ENCODE assay signal across 17 cellular contexts in genomic region chr11:29243616-29244015, GRCh38.
A peak's percentile ranks its signal among the peaks of the same experiment; 100 is the strongest.
DNase-seq lines count a peak whose midpoint lies in the region; ATAC-seq and TF ChIP-seq lines count a peak whose summit lies in the region.
"Had no signal": no experiment of that assay in that cellular context is flagged by ENCODE, and none has a peak within 500 bp of the region (broad histone marks: within the 10 kb centered on the region; RNA-seq: fewer than 3 reads in every experiment).

No MANE protein-coding gene starts in this region.

- H3K23ac ChIP-seq in IMR-90 (ENCODE audit: low read depth, low read length) (peak overlapping the region; percentile 23; the same call in 1 of the 2 replicates), trophoblast cell (ENCODE audit: low read length) (no peak overlapping the region)

- H2BK5ac ChIP-seq in IMR-90 (ENCODE audit: low read depth, low read length, poor library complexity, severe bottlenecking) (peak overlapping the region; percentile 98), trophoblast cell (ENCODE audit: low read depth, low read length, poor library complexity) (no peak overlapping the region)

- H4K8ac ChIP-seq in IMR-90 (ENCODE audit: low read depth in 2 of 2, low read length in 2 of 2): peak overlapping the region; percentile 78 to 93
- H4K8ac ChIP-seq in trophoblast cell (ENCODE audit: low read depth, low read length): no peak overlapping the region

- H3K4me1 ChIP-seq in IMR-90 (ENCODE audit: control insufficient read depth, insufficient read depth, low read length) (peaks cover 3% of the 10 kb centered on the region; the same call in 1 of the 2 replicates), trophoblast cell (ENCODE audit: control insufficient read depth in 1 of 2, insufficient read depth in 2 of 2, low read length in 2 of 2) (no peaks in the 10 kb centered on the region)

- H3K79me2 ChIP-seq in trophoblast cell (ENCODE audit: control insufficient read depth, insufficient read depth, low read length, poor library complexity): no peaks in the 10 kb centered on the region

- H3K4ac ChIP-seq in IMR-90 (ENCODE audit: low read depth, low read length): peak overlapping the region; percentile 84
- no peak overlapping the region for H3K4ac ChIP-seq in trophoblast cell (ENCODE audit: low read depth, low read length)

- no peak overlapping the region for H3K4me3 ChIP-seq in AG04450 (ENCODE audit: low read depth, low read length)
- no peak overlapping the region for H3K4me3 ChIP-seq in IMR-90 (ENCODE audit: insufficient read depth, low read depth, low read length)
- H3K4me3 ChIP-seq in choroid plexus epithelial cell (ENCODE audit: low read depth, low read length): no peak overlapping the region
- no peak overlapping the region for H3K4me3 ChIP-seq in trophoblast cell (ENCODE audit: low read depth, low read length)

- no peak overlapping the region for H2BK12ac ChIP-seq in trophoblast cell (ENCODE audit: low read length)

- H3K14ac ChIP-seq in IMR-90 (replicated peaks; ENCODE audit: low read depth, low read length): peak overlapping the region; percentile 84; the same call in 1 of the 2 replicates
- no peak overlapping the region for H3K14ac ChIP-seq in trophoblast cell (ENCODE audit: low read length)

- no peak overlapping the region for H3K27ac Mint-ChIP-seq in stimulated activated naive B cell treated with anti-CD40 and anti-IgM and Interleukin-4, amounts not matched to agents 10 μg/mL and 1 μg/mL and 100 μg/mL, for 72 hours
- H3K27ac Mint-ChIP-seq: B cell; CD4-positive, alpha-beta T cell; H9 had no signal

- dilution Hi-C loops in IMR-90 (cut with HindIII; ENCODE audit: low sequenced_read_pairs, unreplicated experiment): no loop called here

- H3K36me3 Mint-ChIP-seq in stimulated activated naive B cell treated with anti-CD40 and anti-IgM and Interleukin-4, amounts not matched to agents 10 μg/mL and 1 μg/mL and 100 μg/mL, for 72 hours: no peaks in the 10 kb centered on the region

- no CpG with 5 or more reads among the region's 3 CpGs for WGBS in IMR-90 (ENCODE audit: extremely low coverage in 2 of 2, insufficient read length in 1 of 2), 2 experiments
- WGBS in trophoblast cell (ENCODE audit: extremely low coverage, insufficient coverage, insufficient read length): no CpG with 5 or more reads among the region's 3 CpGs

- no peaks in the 10 kb centered on the region for H3K4me1 Mint-ChIP-seq in stimulated activated naive B cell treated with anti-CD40 and anti-IgM and Interleukin-4, amounts not matched to agents 10 μg/mL and 1 μg/mL and 100 μg/mL, for 72 hours
- H3K4me1 Mint-ChIP-seq: B cell, H9 had no signal

- H3K27ac ChIP-seq in AG04450 (ENCODE audit: low read depth, low read length): peak overlapping the region; percentile 55
- H3K27ac ChIP-seq in IMR-90 (ENCODE audit: insufficient read depth, low read length): peak overlapping the region; percentile 87
- no peak overlapping the region for H3K27ac ChIP-seq in trophoblast cell (ENCODE audit: low read depth, low read length)
- H3K27ac ChIP-seq: 22Rv1 had no signal

- H3K9me3 ChIP-seq in AG04450 (ENCODE audit: control insufficient read depth, insufficient read depth, low read length): no peaks in the 10 kb centered on the region
- no peaks in the 10 kb centered on the region for H3K9me3 ChIP-seq in IMR-90 (ENCODE audit: control insufficient read depth, insufficient read depth, low read length)
- H3K9me3 ChIP-seq in trophoblast cell (ENCODE audit: insufficient read depth, low read depth, low read length): no peaks in the 10 kb centered on the region

- TF ChIP-seq POLR2A in IMR-90 (IDR thresholded peaks at IDR 0.05; ENCODE audit: low read depth, low read length): no peak

- H3K4me3 Mint-ChIP-seq in stimulated activated naive B cell treated with anti-CD40 and anti-IgM and Interleukin-4, amounts not matched to agents 10 μg/mL and 1 μg/mL and 100 μg/mL, for 72 hours: no peak overlapping the region
- H3K4me3 Mint-ChIP-seq: B cell; CD4-positive, alpha-beta T cell; H9 had no signal

- H4K12ac ChIP-seq in trophoblast cell (ENCODE audit: low read depth, low read length): no peak overlapping the region

- H4K91ac ChIP-seq in IMR-90 (ENCODE audit: insufficient read depth, low read depth, low read length): peak overlapping the region; percentile 72; the same call in 1 of the 2 replicates
- no peak overlapping the region for H4K91ac ChIP-seq in trophoblast cell (ENCODE audit: low read depth, low read length)

- H3K79me1 ChIP-seq in IMR-90 (ENCODE audit: low read depth in 1 of 2, low read length in 2 of 2) (no peaks in the 10 kb centered on the region), trophoblast cell (ENCODE audit: low read length) (no peaks in the 10 kb centered on the region)

- POLR2A ChIA-PET in AG04450 (lab: Yijun Ruan, JAX) (no interaction called here), IMR-90 (lab: Charles Lee; ENCODE audit: unreplicated experiment) (interaction anchor here (0.6 to 0.9 kb wide), 2 partner anchors 70 to 1847 kb away, joined by 3 read pairs; no protein-coding TSS in a partner anchor)

- peaks cover 0 to 8% of the 10 kb centered on the region in 2 donors for H3K9me3 Mint-ChIP-seq in stimulated activated naive B cell treated with anti-CD40 and anti-IgM and Interleukin-4, amounts not matched to agents 10 μg/mL and 1 μg/mL and 100 μg/mL, for 72 hours
- H3K9me3 Mint-ChIP-seq: H9 had no signal

- H4K20me1 ChIP-seq in IMR-90 (ENCODE audit: insufficient read depth, low read length): no peaks in the 10 kb centered on the region

- 0 out of 2 replicates have a peak overlapping the region, but pooled peaks have one; percentile 53 for H3K56ac ChIP-seq in IMR-90 (ENCODE audit: extremely low read depth, insufficient read depth, low read length)

- in situ Hi-C loops in IMR-90 (cut with MboI; ENCODE audit: low sequenced_read_pairs): no loop called here

- H3K18ac ChIP-seq in IMR-90 (ENCODE audit: low read depth, low read length) (peak overlapping the region; percentile 99), trophoblast cell (ENCODE audit: low read length) (no peak overlapping the region)

- TF ChIP-seq CTCF in AG04450 (IDR thresholded peaks at IDR 0.05; ENCODE audit: low read depth, low read length) (no peak), IMR-90 (conservative IDR thresholded peaks at IDR 0.05; ENCODE audit: low read depth, low read length) (no peak), choroid plexus epithelial cell (conservative IDR thresholded peaks at IDR 0.05; ENCODE audit: low read depth, low read length) (no peak)

- CTCF ChIA-PET in AG04450 (lab: Charles Lee): interaction anchor here (0.6 kb wide), 2 partner anchors 75 to 330 kb away, joined by 3 to 4 read pairs; no protein-coding TSS in a partner anchor
- CTCF ChIA-PET in IMR-90 (lab: Yijun Ruan, JAX): interaction anchor here (0.7 kb wide), 1 partner anchor 1219 kb away, joined by 5 read pairs; no protein-coding TSS in a partner anchor

- H3K27me3 ChIP-seq in AG04450 (ENCODE audit: control insufficient read depth, insufficient read depth, low read length) (no peaks in the 10 kb centered on the region), IMR-90 (ENCODE audit: control insufficient read depth, insufficient read depth, low read length) (no peaks in the 10 kb centered on the region), trophoblast cell (ENCODE audit: insufficient read depth, low read length) (no peaks in the 10 kb centered on the region)

- no peaks in the 10 kb centered on the region for H3K9me1 ChIP-seq in IMR-90 (ENCODE audit: insufficient read depth, low read length)

- no peak overlapping the region for H2AK9ac ChIP-seq in IMR-90 (replicated peaks; ENCODE audit: low read depth, low read length, poor library complexity)

- ATAC-seq in IMR-90 (ENCODE audit: low read depth): peak; percentile 97
- ATAC-seq in GM21515 (IDR thresholded peaks at IDR 0.05; ENCODE audit: unreplicated experiment): no peak
- ATAC-seq in stimulated activated naive B cell treated with anti-CD40 and anti-IgM and Interleukin-4, amounts not matched to agents 10 μg/mL and 1 μg/mL and 100 μg/mL, for 72 hours (replicated peaks): no peak

- H2BK120ac ChIP-seq in IMR-90 (ENCODE audit: low read depth, low read length) (peak overlapping the region; percentile 95), trophoblast cell (ENCODE audit: insufficient read depth, low read length, poor library complexity) (no peak overlapping the region)

- peak overlapping the region; percentile 93; the same call in 1 of the 2 replicates for H2AK5ac ChIP-seq in IMR-90 (ENCODE audit: low read depth, low read length)
- H2AK5ac ChIP-seq in trophoblast cell (ENCODE audit: low read length): no peak overlapping the region

- H4K5ac ChIP-seq in IMR-90 (ENCODE audit: low read depth, low read length): peak overlapping the region; percentile 90; the same call in 1 of the 2 replicates

- peak overlapping the region; percentile 86; the same call in 2 of the 3 replicates for H2BK15ac ChIP-seq in IMR-90 (ENCODE audit: low read depth, low read length)

- no peaks in the 10 kb centered on the region for H3K27me3 Mint-ChIP-seq in stimulated activated naive B cell treated with anti-CD40 and anti-IgM and Interleukin-4, amounts not matched to agents 10 μg/mL and 1 μg/mL and 100 μg/mL, for 72 hours
- H3K27me3 Mint-ChIP-seq: B cell; CD4-positive, alpha-beta T cell had no signal

- H2BK20ac ChIP-seq in IMR-90 (ENCODE audit: low read depth, low read length): peak overlapping the region; percentile 94; the same call in 1 of the 2 replicates

- DNase-seq in AG04450 (ENCODE audit: low read depth, low spot score): peak; percentile 20
- DNase-seq in IMR-90: peak; percentile 72
- DNase-seq in choroid plexus epithelial cell (ENCODE audit: low read depth): peak; percentile 46
- DNase-seq in trophoblast cell: peak; percentile 17 to 64
- no peak for DNase-seq in DMS53 treated with DMSO at 0.1 percent for 48 hours (lab: John Stamatoyannopoulos, UW; ENCODE audit: unreplicated experiment)
- DNase-seq in stimulated activated naive B cell treated with anti-CD40 and anti-IgM and Interleukin-4, amounts not matched to agents 10 μg/mL and 1 μg/mL and 100 μg/mL, for 72 hours: no peak
- DNase-seq: C1 segment of cervical spinal cord; Calu3; CD4-positive, alpha-beta T cell; DMS 273 treated with DMSO at 0.1 percent for 48 hours; DMS79; EL; GOT3; H9 had no signal

- intact Hi-C loops in IMR-90 (cut with micrococcal nuclease): loop anchor here (5.0 to 10.0 kb wide), 2 partner anchors 49 to 676 kb away; no protein-coding TSS in a partner anchor

- H3K4me2 ChIP-seq in IMR-90 (ENCODE audit: low read depth, low read length): no peak overlapping the region; the same call in 1 of the 2 replicates
- no peak overlapping the region for H3K4me2 ChIP-seq in trophoblast cell (ENCODE audit: low read length)

- BruUV-seq in IMR-90 (replicated peaks; lab: Mats Ljungman, UMichigan): no TSS peak

- H3K9ac ChIP-seq in IMR-90 (ENCODE audit: low read depth, low read length) (no peak overlapping the region), trophoblast cell (ENCODE audit: low read length) (no peak overlapping the region)

- no peak for TF ChIP-seq RAD21 in IMR-90 (IDR thresholded peaks at IDR 0.05; ENCODE audit: low read length)

- H2AFZ ChIP-seq in IMR-90 (replicated peaks; ENCODE audit: low read length, poor library complexity) (no peak overlapping the region), trophoblast cell (ENCODE audit: insufficient read depth, low read length, poor library complexity) (no peak overlapping the region)

- H3K36me3 ChIP-seq in IMR-90 (ENCODE audit: control insufficient read depth, insufficient read depth, low read length): no peaks in the 10 kb centered on the region
- no peaks in the 10 kb centered on the region for H3K36me3 ChIP-seq in trophoblast cell (ENCODE audit: control insufficient read depth in 1 of 2, insufficient read depth in 2 of 2, low read length in 2 of 2)

Comparison
In these comparisons a context has a peak if more than half of its experiments do, and no peak if none do; other contexts are left out.
1. DNase-seq: peak in AG04450 (single experiment), IMR-90 (single experiment), choroid plexus epithelial cell (single experiment) and trophoblast cell (2 of 2); none in DMS53 treated with DMSO at 0.1 percent for 48 hours (single experiment) and stimulated activated naive B cell treated with anti-CD40 and anti-IgM and Interleukin-4, amounts not matched to agents 10 μg/mL and 1 μg/mL and 100 μg/mL, for 72 hours (single experiment).